Comparison of ENCODE assay signal across 14 cellular contexts in the genomic region with DNA sequence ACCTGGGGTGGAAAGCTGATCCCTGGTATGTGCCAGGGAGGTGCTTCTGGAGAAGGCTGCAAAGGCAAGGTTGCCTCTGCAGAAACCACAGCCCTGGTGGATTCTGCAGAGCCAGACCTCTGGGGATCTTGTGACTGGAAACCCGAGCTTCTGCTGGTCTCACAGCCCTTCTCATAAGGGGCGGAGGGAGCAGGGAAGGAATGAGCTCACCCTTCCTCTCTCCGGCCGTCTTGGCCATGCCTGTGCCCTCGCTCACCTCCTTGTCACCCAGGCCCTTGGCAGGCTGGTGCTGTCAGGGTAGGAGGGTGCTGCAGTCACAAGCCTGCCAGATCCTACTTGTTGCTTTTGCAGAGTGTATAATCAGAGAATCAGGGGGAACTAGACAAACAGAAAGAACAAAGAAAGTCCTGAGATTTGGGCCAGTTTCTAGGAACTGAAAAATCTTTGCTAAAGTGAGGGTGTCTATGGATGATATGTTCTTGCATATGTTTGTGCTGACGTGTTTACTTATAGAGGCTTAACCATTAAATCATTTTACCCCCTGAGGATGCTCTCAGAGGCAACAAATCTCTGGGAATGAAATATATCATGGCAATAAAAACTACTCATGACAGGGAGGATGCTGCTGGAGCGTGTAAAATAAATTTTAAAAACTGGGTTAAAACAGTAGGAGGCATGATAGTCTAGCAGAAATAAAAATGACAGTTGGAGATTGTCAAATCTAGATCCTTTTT.
DNase-seq lines count a peak whose midpoint lies in the region; ATAC-seq and TF ChIP-seq lines count a peak whose summit lies in the region.
"Had no signal": no experiment of that assay in that cellular context is flagged by ENCODE, and none has a peak within 500 bp of the region (broad histone marks: within the 10 kb centered on the region; RNA-seq: fewer than 3 reads in every experiment).

No MANE protein-coding gene starts in this region.

- no peak overlapping the region for H3K4me2 ChIP-seq in OCI-LY7 (ENCODE audit: low read length)

- H3K9me2 ChIP-seq in OCI-LY7 (ENCODE audit: insufficient read depth, low read length): no peaks in the 10 kb centered on the region

- no peaks in the 10 kb centered on the region for H3K36me3 Mint-ChIP-seq in glutamatergic neuron (ENCODE audit: unreplicated experiment)
- H3K36me3 Mint-ChIP-seq: natural killer cell treated with Interleukin-12 subunit alpha and Interleukin-12 subunit beta and Interleukin-15 and Interleukin-18, amount 100 ng/mL, for 72 hours had no signal

- H3K36me3 ChIP-seq in OCI-LY7 (ENCODE audit: insufficient read depth, low read length): no peaks in the 10 kb centered on the region

- H3K9me3 ChIP-seq in OCI-LY7 (ENCODE audit: low read length): no peaks in the 10 kb centered on the region

- POLR2A ChIA-PET in OCI-LY7 (lab: Charles Lee): interaction anchor here (0.5 kb wide), 1 partner anchor 20 kb away, joined by 3 read pairs; no protein-coding TSS in a partner anchor

- H3K79me2 ChIP-seq in OCI-LY7 (ENCODE audit: insufficient read depth, low read depth, low read length): no peaks in the 10 kb centered on the region

- no peak overlapping the region for H3K27ac ChIP-seq in OCI-LY7 (ENCODE audit: low read depth, low read length, poor library complexity, severe bottlenecking)

- no peaks in the 10 kb centered on the region for H3K4me1 ChIP-seq in OCI-LY7 (ENCODE audit: insufficient read depth, low read length, poor library complexity, severe bottlenecking)

- no peak overlapping the region for H2AFZ ChIP-seq in OCI-LY7 (ENCODE audit: low read length)

- no peaks in the 10 kb centered on the region for H3K9me3 Mint-ChIP-seq in glutamatergic neuron (ENCODE audit: unreplicated experiment)
- H3K9me3 Mint-ChIP-seq: activated B cell treated with CpG ODN at 0.5 μM for 24 hours; dendritic cell treated with granulocyte-macrophage colony-stimulating factor and Interleukin-4, amounts not matched to agents 40 ng/mL and 50 ng/mL, for 4 days; stimulated activated naive CD8-positive, alpha-beta T cell treated with anti-CD3 and anti-CD28 coated beads, Interleukin-15, Interleukin-2, amounts not matched to agents 100 ng/mL and 50 ng/mL, for 24 hours had no signal

- CTCF ChIA-PET in OCI-LY7 (lab: Charles Lee; ENCODE audit: unreplicated experiment): no interaction called here

- H3K4me3 ChIP-seq in OCI-LY7 (ENCODE audit: low read depth, low read length, poor library complexity, severe bottlenecking): no peak overlapping the region
- H3K4me3 ChIP-seq: GM12878 had no signal

- peaks cover 5% of the 10 kb centered on the region for H3K27me3 Mint-ChIP-seq in glutamatergic neuron (ENCODE audit: unreplicated experiment)
- H3K27me3 Mint-ChIP-seq: dendritic cell treated with granulocyte-macrophage colony-stimulating factor and Interleukin-4, amounts not matched to agents 40 ng/mL and 50 ng/mL, for 4 days had no signal

- no peak overlapping the region for H3K4me3 Mint-ChIP-seq in glutamatergic neuron (ENCODE audit: unreplicated experiment)
- H3K4me3 Mint-ChIP-seq: activated B cell treated with CpG ODN at 0.5 μM for 24 hours; dendritic cell treated with granulocyte-macrophage colony-stimulating factor and Interleukin-4, amounts not matched to agents 40 ng/mL and 50 ng/mL, for 4 days; natural killer cell treated with Interleukin-12 subunit alpha and Interleukin-12 subunit beta and Interleukin-15 and Interleukin-18, amount 100 ng/mL, for 72 hours; stimulated activated naive CD8-positive, alpha-beta T cell treated with anti-CD3 and anti-CD28 coated beads, Interleukin-15, Interleukin-2, amounts not matched to agents 100 ng/mL and 50 ng/mL, for 24 hours had no signal

- no peak overlapping the region for H3K27ac Mint-ChIP-seq in glutamatergic neuron (ENCODE audit: unreplicated experiment)
- H3K27ac Mint-ChIP-seq: activated B cell treated with CpG ODN at 0.5 μM for 24 hours; dendritic cell treated with granulocyte-macrophage colony-stimulating factor and Interleukin-4, amounts not matched to agents 40 ng/mL and 50 ng/mL, for 4 days; natural killer cell treated with Interleukin-12 subunit alpha and Interleukin-12 subunit beta and Interleukin-15 and Interleukin-18, amount 100 ng/mL, for 72 hours; stimulated activated naive CD8-positive, alpha-beta T cell treated with anti-CD3 and anti-CD28 coated beads, Interleukin-15, Interleukin-2, amounts not matched to agents 100 ng/mL and 50 ng/mL, for 24 hours had no signal

- no TSS peak for BruUV-seq in OCI-LY7 (replicated peaks; lab: Mats Ljungman, UMichigan)

- peak; percentile 5 for DNase-seq in GOT3 (lab: John Stamatoyannopoulos, UW)
- peak; percentile 51 for DNase-seq in RPMI7951 (ENCODE audit: low read depth)
- DNase-seq in glutamatergic neuron: peak; percentile 37
- no peak for DNase-seq in sciatic nerve (ENCODE audit: low spot score)
- no peak for DNase-seq in activated naive CD4-positive, alpha-beta T cell treated with Interleukin-2 at 50 U/mL for 16 hours
- no peak for DNase-seq in OCI-LY7 (ENCODE audit: low spot score)
- DNase-seq: activated B cell treated with CpG ODN at 0.5 μM for 24 hours, NCI-H1694 had no signal

- intact Hi-C loops in sciatic nerve (cut with DNase I): no loop called here
- intact Hi-C loops in OCI-LY7 (cut with micrococcal nuclease; ENCODE audit: unreplicated experiment): no loop called here

- no peaks in the 10 kb centered on the region for H4K20me1 ChIP-seq in OCI-LY7 (ENCODE audit: insufficient read depth, low read length)

- ATAC-seq in sciatic nerve (peak; percentile 34), GM18502 (IDR thresholded peaks at IDR 0.05; ENCODE audit: poor library complexity, unreplicated experiment) (no peak), HG03175 (IDR thresholded peaks at IDR 0.05; ENCODE audit: unreplicated experiment) (no peak)
- ATAC-seq: GM12878 had no signal

- peaks cover 15% of the 10 kb centered on the region for H3K4me1 Mint-ChIP-seq in glutamatergic neuron (ENCODE audit: low read depth, unreplicated experiment)
- H3K4me1 Mint-ChIP-seq: activated B cell treated with CpG ODN at 0.5 μM for 24 hours had no signal

- TF ChIP-seq CTCF in glutamatergic neuron (IDR thresholded peaks at IDR 0.05; ENCODE audit: partially characterized antibody, unreplicated experiment) (no peak), OCI-LY7 (conservative IDR thresholded peaks at IDR 0.05; ENCODE audit: low read length) (no peak)

Comparison
In these comparisons a context has a peak if more than half of its experiments do, and no peak if none do; other contexts are left out.
1. DNase-seq: peak in GOT3 (single experiment), RPMI7951 (single experiment) and glutamatergic neuron (single experiment); none in sciatic nerve (single experiment), activated naive CD4-positive, alpha-beta T cell treated with Interleukin-2 at 50 U/mL for 16 hours (single experiment) and OCI-LY7 (single experiment).